ENCODE assay signal across 8 cellular contexts in the genomic region with DNA sequence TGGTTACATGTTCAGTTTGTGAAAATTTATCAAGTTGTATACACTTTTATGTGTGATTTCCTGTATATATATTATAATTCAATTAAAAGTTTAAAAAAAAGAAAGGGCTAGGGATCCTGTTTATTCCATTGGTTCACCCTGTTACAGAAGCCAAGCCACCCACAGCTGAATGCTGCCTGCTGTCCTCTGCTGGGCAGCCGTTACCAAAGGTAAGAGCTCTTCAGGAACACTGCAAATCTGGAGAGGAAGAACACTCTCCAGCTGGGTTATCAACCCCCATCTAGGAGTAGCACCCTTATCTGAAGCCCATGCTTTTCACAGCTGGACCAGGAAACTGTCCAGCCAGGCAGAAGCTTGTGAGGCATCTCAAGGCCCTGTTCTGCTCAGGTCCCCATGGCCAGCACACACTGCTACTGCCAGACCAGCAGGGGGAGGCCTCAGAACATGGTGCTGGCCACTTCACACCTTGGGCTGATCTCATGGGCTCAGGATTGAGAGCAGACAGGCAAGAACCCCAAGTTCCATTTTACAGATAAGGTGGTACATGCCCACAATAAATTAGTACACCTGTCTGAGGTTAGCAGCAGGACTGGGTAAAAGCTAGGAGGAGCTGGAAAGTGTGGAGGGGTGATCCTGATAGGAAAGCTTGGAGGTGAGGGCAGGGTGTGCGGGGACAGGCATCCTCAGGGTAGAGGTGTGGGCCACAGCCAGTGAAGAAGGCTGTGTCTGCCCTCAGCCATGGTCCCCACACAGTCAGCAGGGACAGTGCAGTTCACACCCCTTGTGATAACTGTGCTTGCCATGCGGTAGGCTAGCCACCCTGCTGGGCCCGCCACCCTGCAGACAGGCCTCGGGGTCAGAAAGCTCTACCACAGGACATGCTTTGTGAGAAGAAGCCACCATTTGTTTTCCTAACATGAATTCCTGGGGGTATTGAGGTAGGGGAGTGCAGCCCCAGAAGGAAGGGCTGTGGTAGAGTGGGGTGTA. TPM values are rescaled to one million over a fixed set of nuclear protein-coding genes. Genes with fewer than 3 reads are reported as not detected.
A peak's percentile ranks its signal among the peaks of the same experiment; 100 is the strongest.
DNase-seq lines count a peak whose midpoint lies in the region; ATAC-seq and TF ChIP-seq lines count a peak whose summit lies in the region.

No MANE protein-coding gene starts in this region.

- no peak overlapping the region for H3K4me3 ChIP-seq in BE2C (ENCODE audit: low read depth, low read length)
- H3K4me3 ChIP-seq in PC-3 (ENCODE audit: low read length), result no peak overlapping the region
- H3K4me3 ChIP-seq in gastroesophageal sphincter, result no peak overlapping the region
- H3K4me3 ChIP-seq in sigmoid colon, result no peak overlapping the region

- WGBS in gastroesophageal sphincter (ENCODE audit: low coverage in 1 of 2), 2 donors, result 90 to 100% methylated on average over 1 to 5 of the region's 5 CpGs
- WGBS in sigmoid colon, 2 donors, result 93 to 98% methylated on average over 5 of the region's 5 CpGs

- H3K36me3 Mint-ChIP-seq in activated T-helper 2 cell treated with anti-CD3 and anti-CD28 coated beads, Interferon-gamma antibody, Interleukin-2, Interleukin-4, amounts not matched to agents 10 μg/mL and 5 μg/mL and 100 μg/mL, durations not matched to agents 14 hours and 24 hours and 36 hours (ENCODE audit: low read depth), result peaks cover 12% of the 10 kb centered on the region

- H3F3A ChIP-seq in PC-3 (ENCODE audit: low read length, unreplicated experiment), result no peaks in the 10 kb centered on the region

- no peaks in the 10 kb centered on the region for H3K79me2 ChIP-seq in PC-3 (ENCODE audit: low read length)

- no peak overlapping the region for H3K4me2 ChIP-seq in PC-3 (ENCODE audit: low read length)

- POLR2A ChIA-PET in PC-3 (lab: Charles Lee; ENCODE audit: unreplicated experiment), result interaction anchor here (0.5 kb wide), 1 partner anchor 28 kb away, joined by 3 read pairs; no protein-coding TSS in a partner anchor

- intact Hi-C loops in PC-3 (cut with micrococcal nuclease) (loop anchor here (1.0 to 2.0 kb wide), 3 partner anchors 28 to 142 kb away; no protein-coding TSS in a partner anchor), sigmoid colon (cut with DNase I) (no loop called here)
- intact Hi-C loops in activated T-helper 2 cell treated with anti-CD3 and anti-CD28 coated beads, Interferon-gamma antibody, Interleukin-2, Interleukin-4, amounts not matched to agents 10 μg/mL and 5 μg/mL and 100 μg/mL, durations not matched to agents 14 hours and 24 hours and 36 hours (cut with micrococcal nuclease), result loop anchor here (1.0 kb wide), 1 partner anchor 142 kb away; no protein-coding TSS in a partner anchor

- TF ChIP-seq POLR2A in gastroesophageal sphincter (IDR thresholded peaks at IDR 0.05) (no peak), sigmoid colon (IDR thresholded peaks at IDR 0.05) (no peak)

- H3K4me1 Mint-ChIP-seq in activated T-helper 2 cell treated with anti-CD3 and anti-CD28 coated beads, Interferon-gamma antibody, Interleukin-2, Interleukin-4, amounts not matched to agents 10 μg/mL and 5 μg/mL and 100 μg/mL, durations not matched to agents 14 hours and 24 hours and 36 hours (ENCODE audit: low read depth), result no peaks in the 10 kb centered on the region

- no peaks in the 10 kb centered on the region for H3K27me3 ChIP-seq in BE2C
- no peaks in the 10 kb centered on the region for H3K27me3 ChIP-seq in PC-3 (ENCODE audit: low read length)
- H3K27me3 ChIP-seq in gastroesophageal sphincter, result no peaks in the 10 kb centered on the region
- no peaks in the 10 kb centered on the region for H3K27me3 ChIP-seq in sigmoid colon

- no peak for TF ChIP-seq EP300 in gastroesophageal sphincter (IDR thresholded peaks at IDR 0.05)
- TF ChIP-seq EP300 in sigmoid colon (IDR thresholded peaks at IDR 0.05), result no peak

- H3K9ac ChIP-seq in PC-3 (ENCODE audit: low read length), result no peak overlapping the region

- peak; percentile 45 for DNase-seq in BE2C
- DNase-seq in H4 (ENCODE audit: low spot score), result peak; percentile 58
- peak; percentile 73 for DNase-seq in PC-3
- DNase-seq in activated T-helper 2 cell treated with anti-CD3 and anti-CD28 coated beads, Interferon-gamma antibody, Interleukin-2, Interleukin-4, amounts not matched to agents 10 μg/mL and 5 μg/mL and 100 μg/mL, durations not matched to agents 14 hours and 24 hours and 36 hours (ENCODE audit: low spot score), result peak; percentile 26
- DNase-seq in sigmoid colon, result no peak

- H3K27me3 Mint-ChIP-seq in activated T-helper 2 cell treated with anti-CD3 and anti-CD28 coated beads, Interferon-gamma antibody, Interleukin-2, Interleukin-4, amounts not matched to agents 10 μg/mL and 5 μg/mL and 100 μg/mL, durations not matched to agents 14 hours and 24 hours and 36 hours (ENCODE audit: low read depth), result no peaks in the 10 kb centered on the region

- no peak overlapping the region for H3K27ac Mint-ChIP-seq in activated T-helper 2 cell treated with anti-CD3 and anti-CD28 coated beads, Interferon-gamma antibody, Interleukin-2, Interleukin-4, amounts not matched to agents 10 μg/mL and 5 μg/mL and 100 μg/mL, durations not matched to agents 14 hours and 24 hours and 36 hours

- ATAC-seq in PC-3, result peak; percentile 99
- ATAC-seq in gastroesophageal sphincter, result peak; percentile 64
- no peak for ATAC-seq in HG03280 (IDR thresholded peaks at IDR 0.05; ENCODE audit: unreplicated experiment)
- ATAC-seq in GM18517 (IDR thresholded peaks at IDR 0.05; ENCODE audit: unreplicated experiment), result no peak

- peak; percentile 69 for TF ChIP-seq CTCF in BE2C (IDR thresholded peaks at IDR 0.05; ENCODE audit: low read depth, low read length)
- TF ChIP-seq CTCF in PC-3 (conservative IDR thresholded peaks at IDR 0.05; ENCODE audit: low read depth, low read length), result peak; percentile 97
- TF ChIP-seq CTCF in gastroesophageal sphincter (IDR thresholded peaks at IDR 0.05), result peak in 3 of 4 experiments; percentile 51 to 63 (median 58)
- TF ChIP-seq CTCF in sigmoid colon (IDR thresholded peaks at IDR 0.05), result peak in 3 of 4 experiments; percentile 32 to 55 (median 35)

- H3K27ac ChIP-seq in PC-3 (ENCODE audit: low read length) (no peak overlapping the region), gastroesophageal sphincter (no peak overlapping the region), sigmoid colon (no peak overlapping the region)

- CTCF ChIA-PET in PC-3 (lab: Charles Lee), result interaction anchor here (0.6 to 1.6 kb wide), 3 partner anchors 23 to 81 kb away, joined by 3 to 21 read pairs (median 6); a partner anchor contains a TSS

- H4K20me1 ChIP-seq in PC-3 (ENCODE audit: low read length), result no peaks in the 10 kb centered on the region

- no peaks in the 10 kb centered on the region for H3K36me3 ChIP-seq in BE2C
- peaks cover 6% of the 10 kb centered on the region; the same call in 1 of the 2 replicates for H3K36me3 ChIP-seq in PC-3 (ENCODE audit: low read depth, low read length)
- peaks cover 0 to 96% of the 10 kb centered on the region in 2 donors for H3K36me3 ChIP-seq in gastroesophageal sphincter
- H3K36me3 ChIP-seq in sigmoid colon, result peaks cover 0 to 40% (median 8%) of the 10 kb centered on the region in 4 donors

- H3K9me3 ChIP-seq in BE2C (no peaks in the 10 kb centered on the region), PC-3 (ENCODE audit: low read length) (no peaks in the 10 kb centered on the region), gastroesophageal sphincter (no peaks in the 10 kb centered on the region), sigmoid colon (no peaks in the 10 kb centered on the region)

- H3K9me3 Mint-ChIP-seq in activated T-helper 2 cell treated with anti-CD3 and anti-CD28 coated beads, Interferon-gamma antibody, Interleukin-2, Interleukin-4, amounts not matched to agents 10 μg/mL and 5 μg/mL and 100 μg/mL, durations not matched to agents 14 hours and 24 hours and 36 hours, result no peaks in the 10 kb centered on the region

- no peaks in the 10 kb centered on the region for H3K9me2 ChIP-seq in PC-3 (replicated peaks; ENCODE audit: low read length)

- H3K4me1 ChIP-seq in BE2C (peaks cover 15% of the 10 kb centered on the region), PC-3 (ENCODE audit: insufficient read depth, low read length) (no peaks in the 10 kb centered on the region), gastroesophageal sphincter (peaks cover 0 to 8% (median 0%) of the 10 kb centered on the region in 3 donors), sigmoid colon (peaks cover 0 to 11% (median 5%) of the 10 kb centered on the region in 4 donors)

- no peak overlapping the region for H3K4me3 Mint-ChIP-seq in activated T-helper 2 cell treated with anti-CD3 and anti-CD28 coated beads, Interferon-gamma antibody, Interleukin-2, Interleukin-4, amounts not matched to agents 10 μg/mL and 5 μg/mL and 100 μg/mL, durations not matched to agents 14 hours and 24 hours and 36 hours (ENCODE audit: low read depth)

- no TSS peak for BruUV-seq in PC-3 (replicated peaks; lab: Mats Ljungman, UMichigan)

- H2AFZ ChIP-seq in PC-3 (ENCODE audit: low read length), result no peak overlapping the region

RNA-seq across cellular contexts. Expression of a gene that starts 54.3 kb away (rescaled TPM):
- polyA plus RNA-seq in BE2C (2012; ENCODE audit: insufficient read depth, insufficient read length, low read depth), result 73.2 TPM
- 63.9 and 65.8 TPM in 2 replicates for total RNA-seq in H4 (2014; rRNA removed; shearing (Covaris generic))
- total RNA-seq in PC-3 (2014; rRNA removed) (167 and 194 TPM in 2 replicates), gastroesophageal sphincter (10 to 100 TPM; 16.1 to 90.7 (median 56.1) TPM), sigmoid colon (10 to 100 TPM; 26.0 to 53.5 (median 43.5) TPM)
- 166 and 175 TPM in 2 replicates for total RNA-seq in activated T-helper 2 cell treated with anti-CD3 and anti-CD28 coated beads, Interferon-gamma antibody, Interleukin-2, Interleukin-4, amounts not matched to agents 10 μg/mL and 5 μg/mL and 100 μg/mL, durations not matched to agents 14 hours and 24 hours and 36 hours
- polyA plus RNA-seq in sigmoid colon, result 100 to 1,000 TPM in 1 of 3 donors, 10 to 100 TPM in 2; 10.2 to 172 (median 14.3) TPM

Comparison
In these comparisons a context has a peak if more than half of its experiments do, and no peak if none do; other contexts are left out.
1. CTCF ChIP-seq: peak in every context shown above with its lines; median percentile 97 in PC-3; 69 in BE2C; 58 in gastroesophageal sphincter; 35 in sigmoid colon.
2. ATAC-seq: peak in PC-3 (single experiment) and gastroesophageal sphincter (single experiment); none in HG03280 (single experiment) and GM18517 (single experiment).